Comparison of ENCODE assay signal across 27 cellular contexts in the genomic region with DNA sequence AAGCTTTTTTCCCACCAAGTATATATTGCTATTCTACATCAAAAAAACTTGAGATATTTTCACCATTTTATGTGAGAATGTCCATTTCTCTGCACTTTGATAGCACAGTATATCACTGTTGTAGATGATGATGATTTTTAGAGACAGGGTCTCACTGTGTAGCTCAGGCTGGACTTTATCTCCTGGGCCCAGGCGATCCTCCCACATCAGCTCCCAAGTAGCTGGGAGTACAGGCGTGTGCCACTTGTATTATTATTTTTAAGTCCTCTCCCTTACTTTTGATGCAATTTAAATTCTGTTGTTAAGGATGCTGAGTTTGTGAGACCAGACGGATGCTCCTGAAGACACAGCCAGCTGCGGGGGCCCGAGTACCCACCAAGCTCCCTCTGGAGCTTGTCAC.
"Had no signal": no experiment of that assay in that cellular context is flagged by ENCODE, and none has a peak within 500 bp of the region (broad histone marks: within the 10 kb centered on the region; RNA-seq: fewer than 3 reads in every experiment).

No MANE protein-coding gene starts in this region.

- H3K4me3 ChIP-seq: coronary artery, dorsolateral prefrontal cortex, esophagus squamous epithelium, gastrocnemius medialis, heart right ventricle, left ventricle myocardium inferior, lower lobe of right lung, mucosa of descending colon had no signal

- H3K36me3 ChIP-seq: esophagus squamous epithelium, gastrocnemius medialis, heart right ventricle, left ventricle myocardium inferior, lower lobe of right lung had no signal

- FAIRE-seq: colon, endothelial cell of umbilical vein, islet of Langerhans, keratinocyte had no signal

- H3K9me3 ChIP-seq: esophagus squamous epithelium, gastrocnemius medialis, heart right ventricle, left ventricle myocardium inferior, lower lobe of right lung, mucosa of descending colon had no signal

- H3K27ac ChIP-seq: coronary artery, dorsolateral prefrontal cortex, esophagus squamous epithelium, gastrocnemius medialis, heart right ventricle, left ventricle myocardium inferior, lower lobe of right lung had no signal

- H3K4me1 Mint-ChIP-seq: naive B cell had no signal

- H3K27ac Mint-ChIP-seq: mesothelial cell of epicardium, naive B cell had no signal

- ATAC-seq: esophagus mucosa, gastrocnemius medialis, heart right ventricle, left colon, left lobe of liver, lower lobe of right lung, mucosa of descending colon had no signal

- H3K36me3 Mint-ChIP-seq: mesothelial cell of epicardium, naive B cell had no signal

- H3K27me3 ChIP-seq: esophagus squamous epithelium, gastrocnemius medialis, heart right ventricle had no signal

- H3K4me3 Mint-ChIP-seq: mesothelial cell of epicardium, naive B cell had no signal

- H3K9me3 Mint-ChIP-seq: naive B cell had no signal

- DNase-seq: dermis blood vessel endothelial cell; dorsolateral prefrontal cortex; effector CD4-positive, alpha-beta T cell; effector memory CD4-positive, alpha-beta T cell; esophagus squamous epithelium; foreskin fibroblast; foreskin melanocyte; gastrocnemius medialis; glutamatergic neuron; head of caudate nucleus; heart right ventricle; hippocampal formation; kidney glomerular epithelial cell; left colon; left ventricle myocardium inferior; lower lobe of right lung; mesenchymal stem cell; mucosa of descending colon; naive B cell had no signal
